In genomic region chr7:131225619-131226101, GRCh38 we compare ENCODE assay signal across 7 cellular contexts.
DNase-seq lines count a peak whose midpoint lies in the region; ATAC-seq, FAIRE-seq and TF ChIP-seq lines count a peak whose summit lies in the region.

No MANE protein-coding gene starts in this region.

- no peak overlapping the region for H2AFZ ChIP-seq in GM12878 (ENCODE audit: control insufficient read depth, low read depth, low read length)

- POLR2A ChIA-PET in GM12878 (lab: Charles Lee) = no interaction called here

- BruUV-seq in GM12878 (replicated peaks; lab: Mats Ljungman, UMichigan) = no TSS peak

- SMC1A ChIA-PET in GM12878 (lab: Charles Lee; ENCODE audit: uncharacterized antibody, unreplicated experiment) = no interaction called here

- H3K36me3 ChIP-seq in GM12878 (ENCODE audit: control insufficient read depth in 2 of 2, insufficient read depth in 2 of 2, low read length in 1 of 2) (no peaks in the 10 kb centered on the region), tibial nerve (no peaks in the 10 kb centered on the region)

- no peak overlapping the region for H3K4me2 ChIP-seq in GM12878 (ENCODE audit: control insufficient read depth, insufficient read depth)

- WGBS in GM12878 (ENCODE audit: insufficient coverage, insufficient replicate concordance, low lambda C conversion rate, missing lambda C conversion rate) = 54% methylated on average over 5 of the region's 6 CpGs
- 36 to 57% methylated on average over 6 of the region's 6 CpGs for WGBS in tibial nerve, 2 donors

- no peak for TF ChIP-seq RAD21 in GM12878 (IDR thresholded peaks at IDR 0.05; ENCODE audit: insufficient read depth, low read depth, low read length)

- TF ChIP-seq EP300 in GM12878 (IDR thresholded peaks at IDR 0.05; ENCODE audit: borderline replicate concordance in 1 of 2, control insufficient read depth in 1 of 2, low read depth in 2 of 2, low read length in 2 of 2) (no peak), tibial nerve (IDR thresholded peaks at IDR 0.05) (peak; percentile 84 to 86)

- intact Hi-C loops in GM12878 (cut with micrococcal nuclease; ENCODE audit: unreplicated experiment) = no loop called here

- CTCF ChIA-PET in GM12878 (lab: Yijun Ruan, JAX) = no interaction called here

- H3K4me1 ChIP-seq in GM12878 (ENCODE audit: control insufficient read depth, insufficient read depth, low read length) (0 out of 2 replicates have a peak, but pooled peaks cover 3% of the 10 kb centered on the region), tibial nerve (peaks cover 0 to 23% (median 12%) of the 10 kb centered on the region in 4 donors)

- TF ChIP-seq CTCF in GM12878 (IDR thresholded peaks at IDR 0.05 in 2 of 3, conservative IDR thresholded peaks at IDR 0.05 in 1 of 3; ENCODE audit: control insufficient read depth in 2 of 3, extremely low read depth in 1 of 3, insufficient read depth in 1 of 3, low read depth in 3 of 3, low read length in 3 of 3) (no peak), tibial nerve (IDR thresholded peaks at IDR 0.05) (no peak)

- H3K9me3 ChIP-seq in GM12878 (replicated peaks; ENCODE audit: control insufficient read depth, insufficient read depth, low read length) = no peaks in the 10 kb centered on the region
- H3K9me3 ChIP-seq in tibial nerve = no peaks in the 10 kb centered on the region

- no peaks in the 10 kb centered on the region for H3K27me3 ChIP-seq in GM12878 (replicated peaks in 1 of 2; ENCODE audit: control insufficient read depth in 2 of 2, insufficient read depth in 2 of 2, low read length in 1 of 2)
- no peaks in the 10 kb centered on the region for H3K27me3 ChIP-seq in tibial nerve

- in situ Hi-C loops in GM12878 (cut with MboI) = no loop called here

- H3K27ac ChIP-seq in GM12878 (ENCODE audit: control insufficient read depth, insufficient read depth) (no peak overlapping the region), tibial nerve (peak overlapping the region; percentile 62 to 85 (median 73))

- RAD21 ChIA-PET in GM12878 (lab: Charles Lee; ENCODE audit: unreplicated experiment) = interaction anchor here (1.1 kb wide), 1 partner anchor 102 kb away, joined by 3 read pairs; no protein-coding TSS in a partner anchor

- H4K20me1 ChIP-seq in GM12878 (ENCODE audit: control insufficient read depth, insufficient read depth) = no peaks in the 10 kb centered on the region

- H3K9ac ChIP-seq in GM12878 (ENCODE audit: control insufficient read depth, insufficient read depth, low read length) = no peak overlapping the region

- H3K4me3 ChIP-seq in GM12878 = no peak overlapping the region
- H3K4me3 ChIP-seq in tibial nerve = no peak overlapping the region

- ATAC-seq in GM12878 (peak; percentile 62), left lobe of liver (peak; percentile 56)

- FAIRE-seq in GM12878 (lab: Jason Lieb, UNC) = no peak

- DNase-seq in HCEC 1CT (peak; percentile 23), GM12878 (ENCODE audit: low read depth, low spot score) (no peak), left lobe of liver (ENCODE audit: low spot score) (no peak), tibial nerve (ENCODE audit: low spot score in 2 of 2) (peak; percentile 54 to 61), KG1 (lab: John Stamatoyannopoulos, UW) (no peak), NCI-H1694 treated with DMSO at 0.1 percent for 48 hours (lab: John Stamatoyannopoulos, UW) (no peak), HPDE6-E6E7 (ENCODE audit: extremely low spot score) (no peak)

- no peak for TF ChIP-seq POLR2A in GM12878 (IDR thresholded peaks at IDR 0.05; ENCODE audit: low read depth, low read length)
- no peak for TF ChIP-seq POLR2A in tibial nerve (IDR thresholded peaks at IDR 0.05)

- H3K79me2 ChIP-seq in GM12878 (ENCODE audit: control insufficient read depth, insufficient read depth, low read length) = no peaks in the 10 kb centered on the region

TF ChIP-seq in GM12878, 131 proteins besides CTCF, POLR2A, EP300 and RAD21:
- TF ChIP-seq RFX5 (IDR thresholded peaks at IDR 0.05; ENCODE audit: low read depth, low read length) (peak; percentile 75), BRCA1 (IDR thresholded peaks at IDR 0.05; ENCODE audit: low read depth, low read length) (no peak)
TF ChIP-seq in GM12878: peak in this region for 1.

Comparison
In these comparisons a context has a peak if more than half of its experiments do, and no peak if none do; other contexts are left out.
1. DNase-seq: peak in HCEC 1CT (single experiment) and tibial nerve (2 of 2); none in GM12878 (single experiment), left lobe of liver (single experiment), KG1 (single experiment), NCI-H1694 treated with DMSO at 0.1 percent for 48 hours (single experiment) and HPDE6-E6E7 (single experiment).